Comparison of ENCODE assay signal across 9 cellular contexts in genomic region chr19:56672610-56673009, GRCh38. TPM values are rescaled to one million over a fixed set of nuclear protein-coding genes. Genes with fewer than 3 reads are reported as not detected.
"Had no signal": no experiment of that assay in that cellular context is flagged by ENCODE, and none has a peak within 500 bp of the region (broad histone marks: within the 10 kb centered on the region; RNA-seq: fewer than 3 reads in every experiment).

No MANE protein-coding gene starts in this region.

RNA-seq across cellular contexts. Expression of gene ZNF835, which starts 1.1 kb away (rescaled TPM):
- total RNA-seq: hepatocyte, myocyte, osteocyte had no signal
- polyA plus RNA-seq: hepatocyte had no signal

RNA-seq across cellular contexts. Expression of gene SMIM17, which starts 29.7 kb away (rescaled TPM):
- total RNA-seq: hepatocyte, left lobe of liver, lower leg skin, psoas muscle, transverse colon had no signal
- polyA plus RNA-seq: naive thymus-derived CD4-positive, alpha-beta T cell; spleen had no signal
